10 cellular contexts compared by ENCODE assay signal in the genomic region with DNA sequence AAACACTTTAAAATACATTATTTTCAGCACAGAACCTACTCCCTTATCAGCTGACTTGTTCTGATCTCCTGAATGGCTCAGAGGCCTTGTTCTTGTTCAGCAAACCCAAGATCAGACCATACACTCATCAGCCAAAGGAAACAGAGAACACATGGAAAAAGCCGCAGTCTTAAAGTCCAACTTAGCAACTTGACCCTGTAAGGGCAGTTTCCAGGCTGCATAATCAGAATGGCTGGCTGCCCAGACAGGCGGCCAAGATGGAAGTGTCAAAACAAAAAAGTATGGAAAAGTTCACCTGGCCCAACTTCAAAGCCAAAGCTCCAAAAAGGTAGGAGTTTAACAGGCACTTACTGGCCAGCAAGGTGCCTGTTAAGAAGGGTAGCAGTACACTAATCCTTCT. TPM values are rescaled to one million over a fixed set of nuclear protein-coding genes. Genes with fewer than 3 reads are reported as not detected.
DNase-seq lines count a peak whose midpoint lies in the region; TF ChIP-seq lines count a peak whose summit lies in the region.
"Had no signal": no experiment of that assay in that cellular context is flagged by ENCODE, and none has a peak within 500 bp of the region (broad histone marks: within the 10 kb centered on the region; RNA-seq: fewer than 3 reads in every experiment).

No MANE protein-coding gene starts in this region.

- H3K27me3 ChIP-seq in esophagus squamous epithelium (no peaks in the 10 kb centered on the region), thyroid gland (no peaks in the 10 kb centered on the region)
- H3K27me3 ChIP-seq: neural progenitor cell had no signal

- H3K9me3 ChIP-seq in esophagus squamous epithelium = no peaks in the 10 kb centered on the region
- no peaks in the 10 kb centered on the region for H3K9me3 ChIP-seq in thyroid gland

- H3K36me3 ChIP-seq in esophagus squamous epithelium = no peaks in the 10 kb centered on the region
- no peaks in the 10 kb centered on the region for H3K36me3 ChIP-seq in thyroid gland
- H3K36me3 ChIP-seq: neural progenitor cell had no signal

- intact Hi-C loops in esophagus squamous epithelium (cut with DNase I) = no loop called here
- intact Hi-C loops in thyroid gland (cut with DNase I) = no loop called here

- DNase-seq in RPMI7951 (ENCODE audit: low read depth) = peak; percentile 79
- DNase-seq in esophagus squamous epithelium (lab: John Stamatoyannopoulos, UW) = no peak
- peak; percentile 31 for DNase-seq in midbrain (lab: John Stamatoyannopoulos, UW)
- peak; percentile 87 to 89 for DNase-seq in thyroid gland
- DNase-seq in effector CD4-positive, alpha-beta T cell = no peak
- no peak for DNase-seq in activated CD4-positive, CD25-positive, alpha-beta regulatory T cell treated with anti-CD3 and anti-CD28 coated beads, Interleukin-2, amount 50 U/mL, for 72 hours
- no peak for DNase-seq in NCI-H146 (lab: John Stamatoyannopoulos, UW)
- no peak for DNase-seq in NCI-H69 (lab: John Stamatoyannopoulos, UW)
- DNase-seq: T-helper 1 cell had no signal

- TF ChIP-seq POLR2A in esophagus squamous epithelium (IDR thresholded peaks at IDR 0.05) (no peak), thyroid gland (IDR thresholded peaks at IDR 0.05) (no peak)

- TF ChIP-seq CTCF in esophagus squamous epithelium (IDR thresholded peaks at IDR 0.05) (no peak), thyroid gland (IDR thresholded peaks at IDR 0.05) (no peak)

- peaks cover 10 to 47% (median 35%) of the 10 kb centered on the region in 3 donors for H3K4me1 ChIP-seq in esophagus squamous epithelium
- peaks cover 43 to 62% of the 10 kb centered on the region in 2 donors for H3K4me1 ChIP-seq in thyroid gland
- H3K4me1 ChIP-seq: neural progenitor cell had no signal

- 19 to 22% methylated on average over 2 of the region's 2 CpGs for WGBS in esophagus squamous epithelium, 2 donors
- WGBS in thyroid gland, 2 donors = 10 to 16% methylated on average over 2 of the region's 2 CpGs

- H3K4me3 ChIP-seq in esophagus squamous epithelium (no peak overlapping the region), thyroid gland (replicated peaks in 1 of 3) (no peak overlapping the region)
- H3K4me3 ChIP-seq: neural progenitor cell had no signal

- H3K27ac ChIP-seq in esophagus squamous epithelium (peak overlapping the region in 3 of 4 donors; percentile 23 to 56 (median 54)), thyroid gland (peak overlapping the region; percentile 66 to 88 (median 81))
- H3K27ac ChIP-seq: neural progenitor cell had no signal

RNA-seq across cellular contexts. Expression of gene SIL1, which starts 56.3 kb away (rescaled TPM):
- 21.4 and 24.9 TPM in 2 replicates for total RNA-seq in RPMI7951 (2014; rRNA removed; shearing (Covaris generic))
- 10 to 100 TPM; 18.0 to 34.6 (median 18.3) TPM for total RNA-seq in esophagus squamous epithelium
- 100 to 1,000 TPM in 2 of 4 donors, 10 to 100 TPM in 2; 57.5 to 103 (median 81.7) TPM for total RNA-seq in thyroid gland

Comparison
In these comparisons a context has a peak if more than half of its experiments do, and no peak if none do; other contexts are left out.
1. DNase-seq: peak in RPMI7951 (single experiment), midbrain (single experiment) and thyroid gland (2 of 2); none in esophagus squamous epithelium (single experiment), effector CD4-positive, alpha-beta T cell (single experiment), activated CD4-positive, CD25-positive, alpha-beta regulatory T cell treated with anti-CD3 and anti-CD28 coated beads, Interleukin-2, amount 50 U/mL, for 72 hours (single experiment), NCI-H146 (single experiment) and NCI-H69 (single experiment).